19 cellular contexts compared by ENCODE assay signal in genomic region chr20:39249798-39250197, GRCh38.
DNase-seq lines count a peak whose midpoint lies in the region; ATAC-seq, FAIRE-seq and TF ChIP-seq lines count a peak whose summit lies in the region.
"Had no signal": no experiment of that assay in that cellular context is flagged by ENCODE, and none has a peak within 500 bp of the region (broad histone marks: within the 10 kb centered on the region; RNA-seq: fewer than 3 reads in every experiment).

No MANE protein-coding gene starts in this region.

- FAIRE-seq in bronchial epithelial cell (lab: Jason Lieb, UNC): peak; percentile 76
- FAIRE-seq: A549, GM12878 had no signal

- H3K27me3 ChIP-seq in BLaER1: no peaks in the 10 kb centered on the region
- H3K27me3 ChIP-seq in bronchial epithelial cell (ENCODE audit: control insufficient read depth, insufficient read depth, low read length): no peaks in the 10 kb centered on the region
- H3K27me3 ChIP-seq in hepatocyte: no peaks in the 10 kb centered on the region

- H3K4me3 Mint-ChIP-seq in neural crest cell (no peak overlapping the region), endothelial cell (ENCODE audit: unreplicated experiment) (no peak overlapping the region)
- H3K4me3 Mint-ChIP-seq: CD8-positive, alpha-beta T cell had no signal

- no peak overlapping the region for H2AFZ ChIP-seq in hepatocyte
- H2AFZ ChIP-seq: GM23248 had no signal

- no peaks in the 10 kb centered on the region for H3K79me2 ChIP-seq in hepatocyte

- H3K9me2 ChIP-seq in hepatocyte (replicated peaks; ENCODE audit: insufficient read depth): no peaks in the 10 kb centered on the region

- H3K36me3 Mint-ChIP-seq in neural crest cell (ENCODE audit: low read depth) (no peaks in the 10 kb centered on the region), endothelial cell (ENCODE audit: low read depth, unreplicated experiment) (no peaks in the 10 kb centered on the region)
- H3K36me3 Mint-ChIP-seq: CD8-positive, alpha-beta T cell had no signal

- H3K27ac Mint-ChIP-seq in neural crest cell (ENCODE audit: unreplicated experiment): peak overlapping the region; percentile 12
- H3K27ac Mint-ChIP-seq in endothelial cell (ENCODE audit: unreplicated experiment): no peak overlapping the region
- H3K27ac Mint-ChIP-seq: CD8-positive, alpha-beta T cell had no signal

- 88% methylated on average over 4 of the region's 4 CpGs for whole genome bisulfite sequencing in hepatocyte (ENCODE audit: low lambda C conversion rate, missing lambda C conversion rate)

- no peak for DNase-seq in bronchial epithelial cell (ENCODE audit: low read depth)
- DNase-seq in neural crest cell (ENCODE audit: low read depth, low spot score): no peak
- DNase-seq in hepatocyte (ENCODE audit: low spot score): no peak
- no peak for DNase-seq in endothelial cell (ENCODE audit: low spot score)
- DNase-seq: AML-193; Calu3; CD8-positive, alpha-beta T cell; DMS79 treated with DMSO at 0.1 percent for 48 hours; EL; GM23248; HCEC 1CT; IMR-90; KBM-7 had no signal

- H3K9me3 ChIP-seq in BLaER1: no peaks in the 10 kb centered on the region
- H3K9me3 ChIP-seq in KOPT-K1 (ENCODE audit: insufficient read depth, low read length, poor library complexity, severe bottlenecking): no peaks in the 10 kb centered on the region
- no peaks in the 10 kb centered on the region for H3K9me3 ChIP-seq in hepatocyte (ENCODE audit: low read depth)
- H3K9me3 ChIP-seq: A549 had no signal

- H3K9me3 Mint-ChIP-seq in neural crest cell (no peaks in the 10 kb centered on the region), endothelial cell (ENCODE audit: unreplicated experiment) (no peaks in the 10 kb centered on the region)
- H3K9me3 Mint-ChIP-seq: CD8-positive, alpha-beta T cell had no signal

- H3K4me3 ChIP-seq in BLaER1: no peak overlapping the region
- no peak overlapping the region for H3K4me3 ChIP-seq in bronchial epithelial cell (ENCODE audit: low read depth, low read length)
- no peak overlapping the region for H3K4me3 ChIP-seq in hepatocyte
- H3K4me3 ChIP-seq: A549, GM12878, GM23248 had no signal

- no peak for ATAC-seq in HG02885 (IDR thresholded peaks at IDR 0.05; ENCODE audit: poor library complexity, unreplicated experiment)
- ATAC-seq: A549; CD8-positive, alpha-beta T cell; GM12878 had no signal

- peak overlapping the region; percentile 58 for H3K4me2 ChIP-seq in BLaER1
- no peak overlapping the region for H3K4me2 ChIP-seq in hepatocyte
- H3K4me2 ChIP-seq: A549 had no signal

- H3K27me3 Mint-ChIP-seq in neural crest cell (ENCODE audit: low read depth) (peaks cover 6% of the 10 kb centered on the region), endothelial cell (ENCODE audit: unreplicated experiment) (no peaks in the 10 kb centered on the region)

- H3K36me3 ChIP-seq in BLaER1 (no peaks in the 10 kb centered on the region), KOPT-K1 (ENCODE audit: insufficient read depth, low read length) (no peaks in the 10 kb centered on the region), bronchial epithelial cell (ENCODE audit: control insufficient read depth, insufficient read depth, low read length) (no peaks in the 10 kb centered on the region), hepatocyte (replicated peaks; ENCODE audit: insufficient read depth, low read depth) (no peaks in the 10 kb centered on the region)

- TF ChIP-seq CTCF in bronchial epithelial cell (IDR thresholded peaks at IDR 0.05; ENCODE audit: insufficient read depth, low read length, severe bottlenecking) (no peak), neural crest cell (conservative IDR thresholded peaks at IDR 0.05) (no peak), hepatocyte (IDR thresholded peaks at IDR 0.05; ENCODE audit: poor library complexity) (no peak), endothelial cell (IDR thresholded peaks at IDR 0.05; ENCODE audit: unreplicated experiment) (no peak)

- H4K20me1 ChIP-seq in BLaER1 (no peaks in the 10 kb centered on the region), hepatocyte (ENCODE audit: insufficient read depth, poor library complexity, severe bottlenecking) (no peaks in the 10 kb centered on the region)

- H3K9ac ChIP-seq in BLaER1: no peak overlapping the region
- H3K9ac ChIP-seq: GM23248 had no signal

- peak overlapping the region; percentile 18; the same call in 1 of the 2 replicates for H3K27ac ChIP-seq in BLaER1
- peak overlapping the region; percentile 99 for H3K27ac ChIP-seq in KOPT-K1 (ENCODE audit: low read depth, low read length, poor library complexity, severe bottlenecking)
- no peak overlapping the region for H3K27ac ChIP-seq in hepatocyte
- H3K27ac ChIP-seq: 22Rv1, A549, GM23248 had no signal

- H3K4me1 Mint-ChIP-seq in neural crest cell (peaks cover 25% of the 10 kb centered on the region), endothelial cell (ENCODE audit: unreplicated experiment) (peaks cover 9% of the 10 kb centered on the region)

- H3K4me1 ChIP-seq in BLaER1 (peaks cover 35% of the 10 kb centered on the region), hepatocyte (ENCODE audit: insufficient read depth) (no peaks in the 10 kb centered on the region)
- H3K4me1 ChIP-seq: A549 had no signal
